ENCODE assay signal across 8 cellular contexts in the genomic region with DNA sequence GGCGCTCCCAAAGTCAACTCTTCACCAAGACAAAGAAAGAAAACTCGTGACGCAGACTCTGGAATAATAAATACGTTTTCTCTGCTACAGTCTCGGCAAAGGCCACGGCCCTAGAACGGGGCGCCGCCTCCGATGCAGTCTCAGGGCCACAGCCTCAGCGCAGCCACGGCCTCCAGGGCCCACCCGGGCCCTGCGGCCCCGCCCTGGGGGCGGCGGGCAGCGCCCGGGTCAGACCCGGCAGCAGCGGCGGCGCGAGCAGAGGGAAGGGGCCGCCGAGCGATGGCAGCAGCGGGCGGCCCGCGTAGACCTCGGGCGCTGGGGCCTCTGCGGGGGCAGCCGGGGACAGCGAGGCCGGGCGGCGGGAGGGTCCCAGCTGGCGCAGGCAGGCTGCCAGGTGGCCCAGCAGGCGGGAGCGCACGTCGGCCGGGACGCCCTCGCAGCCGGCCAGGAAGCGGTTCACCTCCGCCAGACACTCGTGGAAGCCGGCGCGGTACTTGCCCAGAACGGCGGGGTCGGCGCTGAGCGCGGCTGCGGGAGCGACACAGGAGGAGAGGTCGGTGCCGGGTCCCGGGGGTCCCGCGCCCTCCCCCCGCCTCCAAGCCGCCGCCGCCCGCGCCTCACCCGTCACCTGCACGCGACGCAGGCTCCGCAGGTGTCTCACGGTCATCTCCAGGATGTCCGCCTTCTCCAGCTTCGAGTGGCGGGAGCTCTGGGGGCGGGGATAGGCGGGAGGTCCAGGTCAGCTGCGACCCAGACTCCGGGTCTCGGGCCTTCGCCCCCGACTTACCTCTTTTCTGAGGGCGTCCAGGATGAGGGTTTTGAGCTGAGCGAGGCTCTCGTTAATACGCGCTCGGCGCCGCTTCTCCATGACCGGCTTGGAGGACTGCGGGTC. TPM values are rescaled to one million over a fixed set of nuclear protein-coding genes. Genes with fewer than 3 reads are reported as not detected.
DNase-seq lines count a peak whose midpoint lies in the region; ATAC-seq lines count a peak whose summit lies in the region.

No MANE protein-coding gene starts in this region.

- H2AFZ ChIP-seq in ACC112 (ENCODE audit: low read length, unreplicated experiment), result no peak overlapping the region

- peak; percentile 88 for DNase-seq in H7
- DNase-seq in activated naive CD4-positive, alpha-beta T cell treated with anti-CD3 and anti-CD28 coated beads, Interleukin-2, amount 50 U/mL, for 72 hours (ENCODE audit: low spot score in 2 of 2), result no peak
- no peak for DNase-seq in iPS DF 6.9 (ENCODE audit: low read depth, low spot score)
- no peak for DNase-seq in effector CD4-positive, alpha-beta T cell
- DNase-seq in medulla oblongata (ENCODE audit: extremely low spot score), result no peak

- H3K27me3 ChIP-seq in ACC112 (ENCODE audit: insufficient read depth, low read length) (peaks cover 3% of the 10 kb centered on the region; the same call in 1 of the 2 replicates), H7 (ENCODE audit: control insufficient read depth, insufficient read depth, low read length) (peaks cover 62% of the 10 kb centered on the region), iPS DF 6.9 (ENCODE audit: control insufficient read depth, insufficient read depth, low read length) (peaks cover 24% of the 10 kb centered on the region)

- H3K9me3 ChIP-seq in iPS DF 6.9 (ENCODE audit: control insufficient read depth, insufficient read depth, low read length), result no peaks in the 10 kb centered on the region

- peaks cover 5% of the 10 kb centered on the region for H3K79me2 ChIP-seq in ACC112 (ENCODE audit: control insufficient read depth, insufficient read depth, low read length, unreplicated experiment)

- ATAC-seq in activated naive CD4-positive, alpha-beta T cell treated with anti-CD3 and anti-CD28 coated beads, Interleukin-2, amount 50 U/mL, for 72 hours, result peak; percentile 13 to 21
- no peak for ATAC-seq in HG03432 (IDR thresholded peaks at IDR 0.05; ENCODE audit: unreplicated experiment)

- H3K4me1 ChIP-seq in ACC112 (ENCODE audit: control insufficient read depth, insufficient read depth, low read length, unreplicated experiment) (no peaks in the 10 kb centered on the region), iPS DF 6.9 (ENCODE audit: control insufficient read depth, insufficient read depth, low read length) (peaks cover 5% of the 10 kb centered on the region; the same call in 1 of the 2 replicates)

- peak overlapping the region; percentile 99; the same call in 1 of the 2 replicates for H3K27ac ChIP-seq in ACC112 (ENCODE audit: low read depth, low read length)
- no peak overlapping the region for H3K27ac ChIP-seq in iPS DF 6.9 (ENCODE audit: low read length)
- H3K27ac ChIP-seq in skin epidermis, result peak overlapping the region in 20 of 21 experiments; percentile 14 to 98 (median 82)

- no peaks in the 10 kb centered on the region for H3K9me3 Mint-ChIP-seq in activated naive CD4-positive, alpha-beta T cell treated with anti-CD3 and anti-CD28 coated beads, Interleukin-2, amount 50 U/mL, for 72 hours

- no peaks in the 10 kb centered on the region for H3K36me3 ChIP-seq in ACC112 (ENCODE audit: insufficient read depth, low read length)
- H3K36me3 ChIP-seq in H7 (replicated peaks; ENCODE audit: control insufficient read depth, insufficient read depth, low read length), result no peaks in the 10 kb centered on the region
- H3K36me3 ChIP-seq in iPS DF 6.9 (ENCODE audit: control insufficient read depth, insufficient read depth, low read length), result no peaks in the 10 kb centered on the region; the same call in 1 of the 2 replicates

- WGBS in iPS DF 6.9 (ENCODE audit: insufficient coverage, insufficient read length), result no CpG with 5 or more reads among the region's 99 CpGs

- no peaks in the 10 kb centered on the region for H3K36me3 Mint-ChIP-seq in activated naive CD4-positive, alpha-beta T cell treated with anti-CD3 and anti-CD28 coated beads, Interleukin-2, amount 50 U/mL, for 72 hours

- H3K27ac Mint-ChIP-seq in activated naive CD4-positive, alpha-beta T cell treated with anti-CD3 and anti-CD28 coated beads, Interleukin-2, amount 50 U/mL, for 72 hours, result no peak overlapping the region

- H3K4me3 ChIP-seq in ACC112 (ENCODE audit: low read depth, low read length) (peak overlapping the region; percentile 97), H7 (ENCODE audit: insufficient read depth, low read depth, low read length) (peak overlapping the region; percentile 65), iPS DF 6.9 (ENCODE audit: low read length) (peak overlapping the region; percentile 50; the same call in 1 of the 2 replicates), skin epidermis (peak overlapping the region; percentile 33 to 51 (median 50))

RNA-seq across cellular contexts. Expression of gene HES4, which starts 0.7 kb away (rescaled TPM):
- total RNA-seq in H7 (2014; rRNA removed; shearing (Covaris generic)), result 11.3 and 17.5 TPM in 2 replicates
- 1 to 10 TPM; 3.2 to 4.4 TPM for total RNA-seq in activated naive CD4-positive, alpha-beta T cell treated with anti-CD3 and anti-CD28 coated beads, Interleukin-2, amount 50 U/mL, for 72 hours

RNA-seq across cellular contexts. Expression of gene ISG15, which starts 14.1 kb away (rescaled TPM):
- 110 and 124 TPM in 2 replicates for total RNA-seq in H7 (2014; rRNA removed; shearing (Covaris generic))
- 10 to 100 TPM; 91.6 to 97.5 TPM for total RNA-seq in activated naive CD4-positive, alpha-beta T cell treated with anti-CD3 and anti-CD28 coated beads, Interleukin-2, amount 50 U/mL, for 72 hours

RNA-seq across cellular contexts. Expression of gene PERM1, which starts 17.3 kb away (rescaled TPM):
- not detected in 2 replicates for total RNA-seq in H7 (2014; rRNA removed; shearing (Covaris generic))
- not detected for total RNA-seq in activated naive CD4-positive, alpha-beta T cell treated with anti-CD3 and anti-CD28 coated beads, Interleukin-2, amount 50 U/mL, for 72 hours

RNA-seq across cellular contexts. Expression of gene AGRN, which starts 20.8 kb away (rescaled TPM):
- 126 and 130 TPM in 2 replicates for total RNA-seq in H7 (2014; rRNA removed; shearing (Covaris generic))
- 10 to 100 TPM; 44.5 to 79.9 TPM for total RNA-seq in activated naive CD4-positive, alpha-beta T cell treated with anti-CD3 and anti-CD28 coated beads, Interleukin-2, amount 50 U/mL, for 72 hours

RNA-seq across cellular contexts. Expression of gene PLEKHN1, which starts 32.9 kb away (rescaled TPM):
- total RNA-seq in H7 (2014; rRNA removed; shearing (Covaris generic)), result 1.6 and 2.0 TPM in 2 replicates
- 1 to 10 TPM; 1.9 to 5.0 TPM for total RNA-seq in activated naive CD4-positive, alpha-beta T cell treated with anti-CD3 and anti-CD28 coated beads, Interleukin-2, amount 50 U/mL, for 72 hours
